In the genomic region with DNA sequence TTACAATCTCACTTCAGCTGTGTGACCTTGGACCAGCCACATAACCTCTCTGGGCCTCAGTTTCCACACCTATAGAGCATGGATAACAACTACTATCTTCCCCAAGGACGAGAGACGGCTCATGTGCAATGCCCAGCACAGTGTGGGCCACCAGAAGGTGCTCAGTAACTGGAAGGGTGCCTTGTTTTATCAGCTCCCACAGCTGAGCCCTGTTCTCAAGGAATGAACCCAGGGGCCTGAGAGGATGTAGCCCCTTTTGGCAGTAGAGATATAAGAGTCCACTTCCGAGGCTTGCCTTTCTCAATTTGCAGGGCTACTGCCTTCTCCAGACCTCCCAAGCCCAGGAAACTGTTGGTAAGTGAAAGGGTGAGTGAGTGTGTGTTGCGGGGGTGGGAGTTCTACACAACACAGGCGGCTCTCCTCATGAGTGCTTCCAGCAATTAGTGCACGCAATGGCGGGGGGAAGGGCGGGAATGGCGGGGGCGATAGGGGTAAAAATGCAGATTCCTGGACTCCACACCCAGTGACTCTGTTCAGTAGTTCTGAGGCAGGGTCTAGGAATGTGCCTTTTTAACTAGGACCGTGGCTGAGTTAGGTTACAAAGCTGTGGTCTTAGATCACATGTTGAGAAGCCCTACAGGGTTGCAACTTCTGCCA, we compare ENCODE assay signal across 28 cellular contexts.
DNase-seq lines count a peak whose midpoint lies in the region; ATAC-seq, FAIRE-seq and TF ChIP-seq lines count a peak whose summit lies in the region.
"Had no signal": no experiment of that assay in that cellular context is flagged by ENCODE, and none has a peak within 500 bp of the region (broad histone marks: within the 10 kb centered on the region; RNA-seq: fewer than 3 reads in every experiment).

No MANE protein-coding gene starts in this region.

- WGBS in HepG2 (ENCODE audit: low lambda C conversion rate), result 4% methylated on average over 9 of the region's 11 CpGs
- 67% methylated on average over 8 of the region's 11 CpGs for WGBS in right lobe of liver (ENCODE audit: insufficient coverage, low coverage, low lambda C conversion rate, missing lambda C conversion rate)
- 83 to 85% (median 85%) methylated on average over 11 of the region's 11 CpGs for WGBS in psoas muscle, 3 donors

- H3K4me2 ChIP-seq in HepG2 (ENCODE audit: low read depth, low read length), result no peak overlapping the region

- intact Hi-C loops in HepG2 (cut with micrococcal nuclease; ENCODE audit: unreplicated experiment), result no loop called here
- intact Hi-C loops in right lobe of liver (cut with DNase I), result no loop called here
- intact Hi-C loops in psoas muscle (cut with DNase I), result loop anchor here (10.0 kb wide), 3 partner anchors 188 to 518 kb away; a partner anchor contains a TSS

- BruUV-seq in HepG2 (replicated peaks; lab: Mats Ljungman, UMichigan), result no TSS peak

- H3K4me3 ChIP-seq in HepG2 (replicated peaks in 1 of 3; ENCODE audit: insufficient read depth in 1 of 3, low read depth in 2 of 3, low read length in 3 of 3), result no peak overlapping the region
- H3K4me3 ChIP-seq in right lobe of liver, result no peak overlapping the region
- H3K4me3 ChIP-seq in psoas muscle, result no peak overlapping the region
- H3K4me3 ChIP-seq: ovary, Peyer's patch, right atrium auricular region had no signal

- H3K4me1 ChIP-seq in HepG2 (ENCODE audit: insufficient read depth, low read length) (peaks cover 9% of the 10 kb centered on the region; the same call in 1 of the 2 replicates), right lobe of liver (no peaks in the 10 kb centered on the region), psoas muscle (no peaks in the 10 kb centered on the region)
- H3K4me1 ChIP-seq: Peyer's patch had no signal

- no peaks in the 10 kb centered on the region for H4K20me1 ChIP-seq in HepG2 (ENCODE audit: insufficient read depth, low read length)

- no peak for TF ChIP-seq POLR2A in HepG2 (IDR thresholded peaks at IDR 0.05; ENCODE audit: insufficient read depth in 1 of 2, low read depth in 2 of 2, low read length in 2 of 2)
- TF ChIP-seq POLR2A in right lobe of liver (IDR thresholded peaks at IDR 0.05), result no peak

- H3K9ac ChIP-seq in HepG2 (ENCODE audit: insufficient read depth, low read depth, low read length), result no peak overlapping the region

- no peaks in the 10 kb centered on the region for H3K79me2 ChIP-seq in HepG2 (ENCODE audit: insufficient read depth, low read length)

- H3K9me3 ChIP-seq in HepG2 (ENCODE audit: low read length), result no peaks in the 10 kb centered on the region
- no peaks in the 10 kb centered on the region for H3K9me3 ChIP-seq in right lobe of liver
- no peaks in the 10 kb centered on the region for H3K9me3 ChIP-seq in psoas muscle
- H3K9me3 ChIP-seq: ovary, Peyer's patch, right atrium auricular region had no signal

- H3K36me3 ChIP-seq in HepG2 (replicated peaks in 1 of 2; ENCODE audit: control insufficient read depth in 1 of 2, insufficient read depth in 2 of 2, low read length in 2 of 2) (no peaks in the 10 kb centered on the region), right lobe of liver (no peaks in the 10 kb centered on the region), psoas muscle (ENCODE audit: insufficient read depth in 1 of 2, low read depth in 1 of 2) (no peaks in the 10 kb centered on the region)
- H3K36me3 ChIP-seq: ovary, Peyer's patch, right atrium auricular region had no signal

- DNase-seq in HepG2 (ENCODE audit: low spot score), result no peak
- no peak for DNase-seq in right lobe of liver
- DNase-seq in ecto neural progenitor cell (ENCODE audit: low spot score), result peak; percentile 46
- DNase-seq in left kidney (ENCODE audit: low read depth, low spot score), result peak; percentile 62
- no peak for DNase-seq in stimulated activated CD4-positive, alpha-beta T cell treated with anti-CD3 and anti-CD28 coated beads, Interleukin-4, amount 100 ng/mL, for 1 hour
- DNase-seq in UCSD-AML1 (lab: John Stamatoyannopoulos, UW; ENCODE audit: unreplicated experiment), result no peak
- no peak for DNase-seq in psoas muscle
- DNase-seq: activated B cell treated with CpG ODN at 0.5 μM for 24 hours; activated naive CD4-positive, alpha-beta T cell treated with anti-CD3 and anti-CD28 coated beads, Interleukin-2, amount 50 U/mL, for 16 hours; CD8-positive, alpha-beta T cell; dermis blood vessel endothelial cell; DMS 273 treated with DMSO at 0.1 percent for 48 hours; H9; MM.1S; naive thymus-derived CD8-positive, alpha-beta T cell; NCI-H1417 treated with DMSO at 0.1 percent for 48 hours; NCI-H2081; NCI-H226; ovary; Peyer's patch; SIG-M5; stimulated activated naive CD4-positive, alpha-beta T cell had no signal

- no peak overlapping the region for H2AFZ ChIP-seq in HepG2 (ENCODE audit: low read length)

- no peak for FAIRE-seq in HepG2 (lab: Jason Lieb, UNC)
- FAIRE-seq: A204.1, endometrium, urothelium cell line had no signal

- peaks cover 2 to 31% of the 10 kb centered on the region in 2 experiments; a peak in 4 of 5 replicates for H3K27me3 ChIP-seq in HepG2 (ENCODE audit: control insufficient read depth in 1 of 2, insufficient read depth in 2 of 2, low read length in 2 of 2)
- no peaks in the 10 kb centered on the region for H3K27me3 ChIP-seq in right lobe of liver
- no peaks in the 10 kb centered on the region for H3K27me3 ChIP-seq in psoas muscle (ENCODE audit: insufficient read depth in 3 of 3, low read length in 2 of 3)
- H3K27me3 ChIP-seq: ovary, Peyer's patch, right atrium auricular region had no signal

- no peak for ATAC-seq in HepG2
- ATAC-seq in right lobe of liver, result no peak
- ATAC-seq in GM19397 (IDR thresholded peaks at IDR 0.05; ENCODE audit: unreplicated experiment), result no peak
- ATAC-seq in psoas muscle, result no peak
- ATAC-seq: activated T-helper 17 cell treated with anti-CD3 and anti-CD28 coated beads, Interleukin-2, amount 50 U/mL, for 72 hours; CD8-positive, alpha-beta T cell; naive thymus-derived CD8-positive, alpha-beta T cell had no signal

- POLR2A ChIA-PET in HepG2 (lab: Yijun Ruan, JAX), result no interaction called here

- TF ChIP-seq CTCF in HepG2 (CRISPR knock-in tag; IDR thresholded peaks at IDR 0.05) (no peak), right lobe of liver (IDR thresholded peaks at IDR 0.05) (no peak), psoas muscle (IDR thresholded peaks at IDR 0.05) (no peak)

- in situ Hi-C loops in HepG2 (cut with HindIII; ENCODE audit: extremely low pct_ligation_motif_present, low pct_unique_long_range_greater_than_20kb), result loop anchor here (10.0 kb wide), 1 partner anchor 518 kb away; no protein-coding TSS in a partner anchor

- TF ChIP-seq EP300 in HepG2 (IDR thresholded peaks at IDR 0.05; ENCODE audit: low read depth in 2 of 2, low read length in 2 of 2) (no peak), HepG2 (CRISPR knock-in tag; IDR thresholded peaks at IDR 0.05; ENCODE audit: borderline replicate concordance) (no peak)

- CTCF ChIA-PET in HepG2 (lab: Yijun Ruan, JAX; ENCODE audit: low intra/inter-chr PET ratio, low total read pairs), result no interaction called here

- H3K27ac ChIP-seq in HepG2 (ENCODE audit: extremely low read length, insufficient read depth, low read length), result no peak overlapping the region
- no peak overlapping the region for H3K27ac ChIP-seq in right lobe of liver
- no peak overlapping the region for H3K27ac ChIP-seq in psoas muscle
- H3K27ac ChIP-seq: ovary, Peyer's patch, right atrium auricular region had no signal

- TF ChIP-seq RAD21 in HepG2 (CRISPR knock-in tag; IDR thresholded peaks at IDR 0.05), result no peak

TF ChIP-seq in HepG2, 621 proteins besides CTCF, POLR2A, EP300 and RAD21:
- no peak for TF ChIP-seq RXRA (CRISPR knock-in tag; IDR thresholded peaks at IDR 0.05)
- TF ChIP-seq ZNF768 (CRISPR knock-in tag; IDR thresholded peaks at IDR 0.05), result peak; percentile 46; the same call in 1 of the 2 replicates

Comparison
In these comparisons a context has a peak if more than half of its experiments do, and no peak if none do; other contexts are left out.
1. DNase-seq: peak in ecto neural progenitor cell (single experiment) and left kidney (single experiment); none in HepG2 (single experiment), right lobe of liver (0 of 3), stimulated activated CD4-positive, alpha-beta T cell treated with anti-CD3 and anti-CD28 coated beads, Interleukin-4, amount 100 ng/mL, for 1 hour (single experiment), UCSD-AML1 (single experiment) and psoas muscle (0 of 2).
2. intact Hi-C loops: an anchor here in psoas muscle (10.0 kb wide); none called in HepG2 and right lobe of liver.